Comparison of ENCODE assay signal across 8 cellular contexts in genomic region chr20:3239867-3240775, GRCh38. TPM values are rescaled to one million over a fixed set of nuclear protein-coding genes. Genes with fewer than 3 reads are reported as not detected.
DNase-seq lines count a peak whose midpoint lies in the region; ATAC-seq, FAIRE-seq and TF ChIP-seq lines count a peak whose summit lies in the region.

No MANE protein-coding gene starts in this region.

- H3K79me2 ChIP-seq in K562 (ENCODE audit: control insufficient read depth, insufficient read depth, low read length) = no peaks in the 10 kb centered on the region

- peak; percentile 13 for ATAC-seq in activated CD8-positive, alpha-beta memory T cell treated with anti-CD3 and anti-CD28 coated beads, Interleukin-2, amount 10 ng/mL, durations not matched to agents 7 days and 5 days
- ATAC-seq in K562 (peak; percentile 7; the same call in 1 of the 3 replicates), upper lobe of left lung (ENCODE audit: low FRiP score in 2 of 2) (peak in 1 of 2 donors; percentile 47), GM19328 (IDR thresholded peaks at IDR 0.05; ENCODE audit: unreplicated experiment) (no peak)

- H3K9ac ChIP-seq in K562 (ENCODE audit: insufficient read depth in 1 of 2, low read depth in 2 of 2, low read length in 2 of 2) = peak overlapping the region in 1 of 2 experiments; percentile 79; a peak in 2 of 4 replicates

- H3K36me3 ChIP-seq in K562 (ENCODE audit: control insufficient read depth, insufficient read depth, low read length) (no peaks in the 10 kb centered on the region), upper lobe of left lung (no peaks in the 10 kb centered on the region)

- H3K27me3 Mint-ChIP-seq in activated CD8-positive, alpha-beta memory T cell treated with anti-CD3 and anti-CD28 coated beads, Interleukin-2, amount 10 ng/mL, durations not matched to agents 7 days and 5 days = peaks cover 57% of the 10 kb centered on the region

- H3K9me1 ChIP-seq in K562 (ENCODE audit: control insufficient read depth, insufficient read depth, low read length) = no peaks in the 10 kb centered on the region

- POLR2A ChIA-PET in K562 (lab: Yijun Ruan, JAX) = no interaction called here

- H3K27ac Mint-ChIP-seq in activated CD8-positive, alpha-beta memory T cell treated with anti-CD3 and anti-CD28 coated beads, Interleukin-2, amount 10 ng/mL, durations not matched to agents 7 days and 5 days = peak overlapping the region; percentile 4

- peak overlapping the region; percentile 52 for H3K4me2 ChIP-seq in K562 (ENCODE audit: insufficient read depth, low read length)

- H3K9me3 Mint-ChIP-seq in activated CD8-positive, alpha-beta memory T cell treated with anti-CD3 and anti-CD28 coated beads, Interleukin-2, amount 10 ng/mL, durations not matched to agents 7 days and 5 days (ENCODE audit: low read depth) = no peaks in the 10 kb centered on the region

- in situ Hi-C loops in K562 (cut with MboI) (no loop called here), G401 (cut with HindIII; ENCODE audit: low sequenced_read_pairs) (no loop called here)

- peak overlapping the region; percentile 59 for H2AFZ ChIP-seq in K562 (ENCODE audit: low read depth, low read length)

- H3K9me3 ChIP-seq in K562 (replicated peaks; ENCODE audit: control insufficient read depth, insufficient read depth, low read depth, low read length) (no peaks in the 10 kb centered on the region), upper lobe of left lung (no peaks in the 10 kb centered on the region)

- intact Hi-C loops in K562 (cut with micrococcal nuclease) = no loop called here
- intact Hi-C loops in lower leg skin (cut with DNase I; ENCODE audit: low total_unique reads) = no loop called here

- no peak for TF ChIP-seq RAD21 in K562 (CRISPR knock-in tag; conservative IDR thresholded peaks at IDR 0.05 in 1 of 2, IDR thresholded peaks at IDR 0.05 in 1 of 2)

- peaks cover 0 to 26% of the 10 kb centered on the region in 2 experiments; a peak in 2 of 5 replicates for H3K4me1 ChIP-seq in K562 (replicated peaks in 1 of 2; ENCODE audit: control insufficient read depth in 2 of 2, insufficient read depth in 2 of 2, low read length in 2 of 2)
- H3K4me1 ChIP-seq in upper lobe of left lung = peaks cover 13 to 30% (median 23%) of the 10 kb centered on the region in 4 donors

- TF ChIP-seq CTCF in K562 (IDR thresholded peaks at IDR 0.05 in 2 of 3, conservative IDR thresholded peaks at IDR 0.05 in 1 of 3; ENCODE audit: insufficient read depth in 2 of 3, low read depth in 1 of 3, low read length in 3 of 3) (no peak), lower leg skin (IDR thresholded peaks at IDR 0.05) (no peak), upper lobe of left lung (IDR thresholded peaks at IDR 0.05) (no peak)

- CTCF ChIA-PET in activated CD8-positive, alpha-beta memory T cell treated with anti-CD3 and anti-CD28 coated beads, Interleukin-2, amount 10 ng/mL, durations not matched to agents 7 days and 5 days (lab: Charles Lee) = interaction anchor here (1.3 to 2.4 kb wide), 4 partner anchors 8 to 83 kb away, joined by 3 to 8 read pairs (median 6); no protein-coding TSS in a partner anchor
- CTCF ChIA-PET in K562 (lab: Yijun Ruan, JAX; ENCODE audit: low intra/inter-chr PET ratio) = no interaction called here

- H3K27ac ChIP-seq in K562 (ENCODE audit: extremely low read depth, low read depth, low read length) (no peak overlapping the region), upper lobe of left lung (no peak overlapping the region)

- H3K4me3 ChIP-seq in K562 (peak overlapping the region; percentile 43), lower leg skin (ENCODE audit: low read depth, poor library complexity, severe bottlenecking) (peak overlapping the region; percentile 41), upper lobe of left lung (peak overlapping the region; percentile 34 to 98 (median 82))

- peaks cover 13% of the 10 kb centered on the region for H3K4me1 Mint-ChIP-seq in activated CD8-positive, alpha-beta memory T cell treated with anti-CD3 and anti-CD28 coated beads, Interleukin-2, amount 10 ng/mL, durations not matched to agents 7 days and 5 days

- no peaks in the 10 kb centered on the region; the same call in 1 of the 2 replicates for H4K20me1 ChIP-seq in K562 (replicated peaks; ENCODE audit: control insufficient read depth, insufficient read depth, low read length)

- peaks cover 2% of the 10 kb centered on the region for H3K36me3 Mint-ChIP-seq in activated CD8-positive, alpha-beta memory T cell treated with anti-CD3 and anti-CD28 coated beads, Interleukin-2, amount 10 ng/mL, durations not matched to agents 7 days and 5 days

- TF ChIP-seq EP300 in K562 (IDR thresholded peaks at IDR 0.05; ENCODE audit: low read length) (no peak), upper lobe of left lung (IDR thresholded peaks at IDR 0.05) (no peak)

- H3K27me3 ChIP-seq in K562 (ENCODE audit: control insufficient read depth in 2 of 2, insufficient read depth in 2 of 2, low read length in 2 of 2) = peaks cover 8 to 60% of the 10 kb centered on the region in 2 experiments; a peak in 3 of 5 replicates
- H3K27me3 ChIP-seq in upper lobe of left lung = peaks cover 0 to 35% (median 16%) of the 10 kb centered on the region in 4 donors

- no peak for DNase-seq in activated CD8-positive, alpha-beta memory T cell treated with anti-CD3 and anti-CD28 coated beads, Interleukin-2, amount 10 ng/mL, durations not matched to agents 7 days and 5 days
- no peak for DNase-seq in activated CD8-positive, alpha-beta memory T cell treated with anti-CD3 and anti-CD28 coated beads for 24 hours
- peak in 2 of 4 experiments; percentile 31 to 37 for DNase-seq in K562 (ENCODE audit: extremely low read depth in 1 of 4, low spot score in 3 of 4)
- DNase-seq in lower leg skin (ENCODE audit: low spot score in 2 of 2) = no peak
- DNase-seq in upper lobe of left lung = peak in 1 of 2 donors; percentile 85
- no peak for DNase-seq in NOMO-1 treated with DMSO at 0.1 percent for 48 hours (lab: John Stamatoyannopoulos, UW; ENCODE audit: unreplicated experiment)
- DNase-seq in G401 (ENCODE audit: low spot score) = no peak

- TF ChIP-seq POLR2A in K562 (conservative IDR thresholded peaks at IDR 0.05) = no peak
- TF ChIP-seq POLR2A in lower leg skin (IDR thresholded peaks at IDR 0.05) = no peak
- no peak for TF ChIP-seq POLR2A in upper lobe of left lung (IDR thresholded peaks at IDR 0.05)

- FAIRE-seq in K562 (lab: Jason Lieb, UNC) = no peak

- H3K4me3 Mint-ChIP-seq in activated CD8-positive, alpha-beta memory T cell treated with anti-CD3 and anti-CD28 coated beads, Interleukin-2, amount 10 ng/mL, durations not matched to agents 7 days and 5 days = peak overlapping the region; percentile 90

- no TSS peak for BruUV-seq in K562 (replicated peaks; lab: Mats Ljungman, UMichigan)

- WGBS in K562 (ENCODE audit: insufficient coverage, low coverage, missing lambda C conversion rate) = 31% methylated on average over 9 of the region's 54 CpGs
- 7 to 14% methylated on average over 28 to 53 of the region's 54 CpGs for WGBS in lower leg skin, 2 donors
- 0 to 19% methylated on average over 1 to 45 of the region's 54 CpGs for WGBS in upper lobe of left lung, 2 donors

RNA-seq across cellular contexts. Expression of gene SLC4A11, which starts 1.1 kb away (rescaled TPM):
- 1 to 10 TPM; 5.4 to 6.0 TPM for total RNA-seq in activated CD8-positive, alpha-beta memory T cell treated with anti-CD3 and anti-CD28 coated beads, Interleukin-2, amount 10 ng/mL, durations not matched to agents 7 days and 5 days
- 1.5 and 3.5 TPM in 2 replicates for total RNA-seq in K562 (2011; cell fraction: chromatin; rRNA removed; ENCODE audit: low replicate concordance)
- 1.7 and 1.8 TPM in 2 replicates for total RNA-seq in K562 (2011; cell fraction: nucleolus; rRNA removed)
- 1.5 and 2.0 TPM in 2 replicates for total RNA-seq in K562 (2011; cell fraction: nucleoplasm; rRNA removed)
- 0.18 and 0.86 TPM in 2 replicates for total RNA-seq in K562 (2014; rRNA removed)
- total RNA-seq in K562 (2014; rRNA removed; fragmentation: Illumina TruSeq; extraction: Trizol) = 0.10 and 0.29 TPM in 2 replicates
- total RNA-seq in K562 (2015; rRNA removed; fragmentation: Illumina TruSeq; extraction: Trizol) = 0.11 TPM in 2 replicates
- 1.1 and 2.0 TPM in 2 replicates for total RNA-seq in K562 (2021)
- 0.20 and 0.95 TPM in 2 replicates for polyA plus RNA-seq in K562 (2011; rRNA removed)
- 0.53 and 0.66 TPM in 2 replicates for polyA plus RNA-seq in K562 (2011; cell fraction: cytosol; rRNA removed)
- 5.8 and 11.2 TPM in 2 replicates for polyA plus RNA-seq in K562 (2011; cell fraction: nucleus; rRNA removed)
- 0.57 and 0.78 TPM in 2 replicates for polyA plus RNA-seq in K562 (2012)
- polyA plus RNA-seq in K562 (2014; fragmentation: Illumina TruSeq; extraction: Trizol) = 0.47 and 0.49 TPM in 2 replicates
- under 1 TPM; 0.10 to 0.11 TPM for polyA plus RNA-seq in K562 (2014; fragmentation: Nextera tagmentation; extraction: Ambion mirVana)
- 0.68 and 1.6 TPM in 2 replicates for polyA plus RNA-seq in K562 (2014; rRNA removed)
- polyA minus RNA-seq in K562 (2011; rRNA and poly(A)+ RNA removed) = 0.24 and 0.25 TPM in 2 replicates
- polyA minus RNA-seq in K562 (2011; cell fraction: cytosol; rRNA and poly(A)+ RNA removed) = 0.38 and 1.0 TPM in 2 replicates
- polyA minus RNA-seq in K562 (2011; cell fraction: nucleus; rRNA and poly(A)+ RNA removed) = 1.3 and 1.7 TPM in 2 replicates
- total RNA-seq in lower leg skin = 10 to 100 TPM in 3 of 4 donors, 1 to 10 TPM in 1; 4.5 to 26.0 (median 14.0) TPM
- 10 to 100 TPM in 1 of 6 donors, 1 to 10 TPM in 5; 2.6 to 14.9 (median 5.2) TPM for total RNA-seq in upper lobe of left lung
- total RNA-seq in G401 (2014; rRNA removed; shearing (Covaris generic)) = 0.17 and 1.4 TPM in 2 replicates

RNA-seq across cellular contexts. Expression of gene ITPA, which starts 30.8 kb away (rescaled TPM):
- total RNA-seq in activated CD8-positive, alpha-beta memory T cell treated with anti-CD3 and anti-CD28 coated beads, Interleukin-2, amount 10 ng/mL, durations not matched to agents 7 days and 5 days = 10 to 100 TPM; 51.9 to 71.7 TPM
- total RNA-seq in K562 (2011; cell fraction: chromatin; rRNA removed; ENCODE audit: low replicate concordance) = 17.6 and 37.3 TPM in 2 replicates
- total RNA-seq in K562 (2011; cell fraction: nucleolus; rRNA removed) = 25.0 and 29.3 TPM in 2 replicates
- 22.3 and 33.4 TPM in 2 replicates for total RNA-seq in K562 (2011; cell fraction: nucleoplasm; rRNA removed)
- total RNA-seq in K562 (2014; rRNA removed) (57.9 and 69.1 TPM in 2 replicates), K562 (2014; rRNA removed; fragmentation: Illumina TruSeq; extraction: Trizol) (25.6 and 29.1 TPM in 2 replicates), K562 (2015; rRNA removed; fragmentation: Illumina TruSeq; extraction: Trizol) (37.9 and 38.4 TPM in 2 replicates), K562 (2021) (59.8 and 70.1 TPM in 2 replicates), lower leg skin (10 to 100 TPM; 39.3 to 55.8 (median 46.8) TPM), upper lobe of left lung (10 to 100 TPM; 31.5 to 58.5 (median 43.3) TPM)
- polyA plus RNA-seq in K562 (2011; rRNA removed) (31.9 and 48.1 TPM in 2 replicates), K562 (2014; fragmentation: Illumina TruSeq; extraction: Trizol) (36.7 and 46.9 TPM in 2 replicates), K562 (2014; fragmentation: Nextera tagmentation; extraction: Ambion mirVana) (10 to 100 TPM in 1 of 2 experiments, 1 to 10 TPM in 1; 5.0 to 20.1 TPM), K562 (2014; rRNA removed) (79.7 and 81.3 TPM in 2 replicates)
- polyA plus RNA-seq in K562 (2011; cell fraction: cytosol; rRNA removed) = 50.7 and 79.6 TPM in 2 replicates
- polyA plus RNA-seq in K562 (2011; cell fraction: nucleus; rRNA removed) = 37.7 and 38.1 TPM in 2 replicates
- polyA plus RNA-seq in K562 (2012) = 40.6 and 45.0 TPM in 2 replicates
- 9.4 and 11.0 TPM in 2 replicates for polyA minus RNA-seq in K562 (2011; rRNA and poly(A)+ RNA removed)
- 12.7 and 13.8 TPM in 2 replicates for polyA minus RNA-seq in K562 (2011; cell fraction: cytosol; rRNA and poly(A)+ RNA removed)
- 7.0 and 10.7 TPM in 2 replicates for polyA minus RNA-seq in K562 (2011; cell fraction: nucleus; rRNA and poly(A)+ RNA removed)
- 78.9 and 91.6 TPM in 2 replicates for total RNA-seq in G401 (2014; rRNA removed; shearing (Covaris generic))

RNA-seq across cellular contexts. Expression of gene DDRGK1, which starts 35.6 kb away (rescaled TPM):
- 10 to 100 TPM; 63.6 to 63.7 TPM for total RNA-seq in activated CD8-positive, alpha-beta memory T cell treated with anti-CD3 and anti-CD28 coated beads, Interleukin-2, amount 10 ng/mL, durations not matched to agents 7 days and 5 days
- 59.1 and 80.5 TPM in 2 replicates for total RNA-seq in K562 (2011; cell fraction: chromatin; rRNA removed; ENCODE audit: low replicate concordance)
- total RNA-seq in K562 (2011; cell fraction: nucleolus; rRNA removed) = 65.5 and 65.9 TPM in 2 replicates
- 71.2 and 83.1 TPM in 2 replicates for total RNA-seq in K562 (2011; cell fraction: nucleoplasm; rRNA removed)
- total RNA-seq in K562 (2014; rRNA removed) = 52.3 and 55.9 TPM in 2 replicates
- 13.5 and 18.7 TPM in 2 replicates for total RNA-seq in K562 (2014; rRNA removed; fragmentation: Illumina TruSeq; extraction: Trizol)
- total RNA-seq in K562 (2015; rRNA removed; fragmentation: Illumina TruSeq; extraction: Trizol) = 29.8 and 31.3 TPM in 2 replicates
- 37.1 and 45.1 TPM in 2 replicates for total RNA-seq in K562 (2021)
- polyA plus RNA-seq in K562 (2011; rRNA removed) = 29.1 and 67.9 TPM in 2 replicates
- 35.1 and 63.8 TPM in 2 replicates for polyA plus RNA-seq in K562 (2011; cell fraction: cytosol; rRNA removed)
- 92.4 and 212 TPM in 2 replicates for polyA plus RNA-seq in K562 (2011; cell fraction: nucleus; rRNA removed)
- polyA plus RNA-seq in K562 (2012) = 34.4 and 35.1 TPM in 2 replicates
- polyA plus RNA-seq in K562 (2014; fragmentation: Illumina TruSeq; extraction: Trizol) = 22.1 and 31.4 TPM in 2 replicates
- polyA plus RNA-seq in K562 (2014; fragmentation: Nextera tagmentation; extraction: Ambion mirVana) = 1 to 10 TPM; 2.3 to 3.4 TPM
- polyA plus RNA-seq in K562 (2014; rRNA removed) = 46.2 and 54.4 TPM in 2 replicates
- polyA minus RNA-seq in K562 (2011; rRNA and poly(A)+ RNA removed) = 19.0 and 25.7 TPM in 2 replicates
- polyA minus RNA-seq in K562 (2011; cell fraction: cytosol; rRNA and poly(A)+ RNA removed) = 16.6 and 19.7 TPM in 2 replicates
- polyA minus RNA-seq in K562 (2011; cell fraction: nucleus; rRNA and poly(A)+ RNA removed) = 8.5 and 29.2 TPM in 2 replicates
- total RNA-seq in lower leg skin = 100 to 1,000 TPM in 1 of 4 donors, 10 to 100 TPM in 3; 53.6 to 109 (median 89.0) TPM
- 100 to 1,000 TPM in 5 of 6 donors, 10 to 100 TPM in 1; 90.2 to 192 (median 110) TPM for total RNA-seq in upper lobe of left lung
- 22.4 and 23.9 TPM in 2 replicates for total RNA-seq in G401 (2014; rRNA removed; shearing (Covaris generic))
